Comparison of ENCODE assay signal across 1 cellular context in genomic region chr22:20509344-20510047, GRCh38.
TF ChIP-seq lines count a peak whose summit lies in the region.

No MANE protein-coding gene starts in this region.

TF ChIP-seq in HEK293, 187 proteins besides CTCF, POLR2A, EP300 and RAD21 (continued from another document and continues in another):
- TF ChIP-seq ZNF433 (tag by site-specific recombination; IDR thresholded peaks at IDR 0.05; ENCODE audit: low read depth) (no peak), ZNF398 (tag by site-specific recombination; IDR thresholded peaks at IDR 0.05) (peak; percentile 94), ZFP37 (tag by site-specific recombination; IDR thresholded peaks at IDR 0.05) (no peak), WT1 (tag by site-specific recombination; IDR thresholded peaks at IDR 0.05) (no peak), ZEB2 (tag by site-specific recombination; IDR thresholded peaks at IDR 0.05) (peak; percentile 62), ZBTB49 (tag by site-specific recombination; IDR thresholded peaks at IDR 0.05; ENCODE audit: low read depth) (no peak), ZNF544 (tag by site-specific recombination; IDR thresholded peaks at IDR 0.05) (no peak), PATZ1 (tag by site-specific recombination; IDR thresholded peaks at IDR 0.05) (peak; percentile 80), SCRT1 (tag by site-specific recombination; IDR thresholded peaks at IDR 0.05; ENCODE audit: borderline replicate concordance) (no peak), ZNF324 (tag by site-specific recombination; IDR thresholded peaks at IDR 0.05) (no peak), ZNF76 (tag by site-specific recombination; IDR thresholded peaks at IDR 0.05; ENCODE audit: borderline replicate concordance, low read depth) (peak; percentile 82), TSHZ1 (tag by site-specific recombination; IDR thresholded peaks at IDR 0.05; ENCODE audit: borderline replicate concordance) (no peak), INSM2 (tag by site-specific recombination; IDR thresholded peaks at IDR 0.05) (peak; percentile 77; the same call in 1 of the 2 replicates), ZNF747 (tag by site-specific recombination; IDR thresholded peaks at IDR 0.05) (no peak), ZNF19 (tag by site-specific recombination; IDR thresholded peaks at IDR 0.05; ENCODE audit: low read depth) (no peak), ZNF362 (tag by site-specific recombination; IDR thresholded peaks at IDR 0.05) (no peak), GLIS1 (tag by site-specific recombination; IDR thresholded peaks at IDR 0.05) (no peak), ZXDB (tag by site-specific recombination; IDR thresholded peaks at IDR 0.05) (no peak), ZNF211 (tag by site-specific recombination; IDR thresholded peaks at IDR 0.05; ENCODE audit: low read depth) (no peak), SCRT2 (tag by site-specific recombination; IDR thresholded peaks at IDR 0.05) (no peak), ZBTB1 (tag by site-specific recombination; IDR thresholded peaks at IDR 0.05) (no peak), ZNF24 (tag by site-specific recombination; IDR thresholded peaks at IDR 0.05) (peak; percentile 67), ZNF664 (tag by site-specific recombination; IDR thresholded peaks at IDR 0.05) (no peak), ZNF549 (tag by site-specific recombination; IDR thresholded peaks at IDR 0.05) (no peak), MZF1 (tag by site-specific recombination; IDR thresholded peaks at IDR 0.05; ENCODE audit: borderline replicate concordance) (no peak), ZNF596 (tag by site-specific recombination; IDR thresholded peaks at IDR 0.05) (no peak), ZNF133 (tag by site-specific recombination; IDR thresholded peaks at IDR 0.05) (no peak), ZBTB10 (tag by site-specific recombination; IDR thresholded peaks at IDR 0.05) (no peak), ZNF175 (tag by site-specific recombination; IDR thresholded peaks at IDR 0.05) (no peak), ZNF792 (tag by site-specific recombination; IDR thresholded peaks at IDR 0.05) (no peak), ZNF155 (tag by site-specific recombination; IDR thresholded peaks at IDR 0.05) (no peak), ZNF23 (tag by site-specific recombination; IDR thresholded peaks at IDR 0.05; ENCODE audit: borderline replicate concordance) (no peak), ZNF138 (tag by site-specific recombination; IDR thresholded peaks at IDR 0.05; ENCODE audit: borderline replicate concordance) (no peak), ZNF449 (tag by site-specific recombination; IDR thresholded peaks at IDR 0.05) (no peak), ZNF335 (tag by site-specific recombination; conservative IDR thresholded peaks at IDR 0.05) (peak; percentile 37), ZBTB44 (tag by site-specific recombination; IDR thresholded peaks at IDR 0.05) (no peak), ZNF654 (tag by site-specific recombination; IDR thresholded peaks at IDR 0.05; ENCODE audit: low read depth) (0 out of 2 replicates have a peak, but pooled peaks have one; percentile 5), KLF9 (tag by site-specific recombination; IDR thresholded peaks at IDR 0.05; ENCODE audit: low read depth) (peak; percentile 36; the same call in 1 of the 2 replicates), ZNF426 (tag by site-specific recombination; IDR thresholded peaks at IDR 0.05) (no peak), SP7 (tag by site-specific recombination; IDR thresholded peaks at IDR 0.05) (peak; percentile 56; the same call in 1 of the 2 replicates), ZNF169 (tag by site-specific recombination; IDR thresholded peaks at IDR 0.05) (no peak), ZNF623 (tag by site-specific recombination; IDR thresholded peaks at IDR 0.05) (no peak), ZNF530 (tag by site-specific recombination; IDR thresholded peaks at IDR 0.05; ENCODE audit: low read depth) (no peak), ZNF202 (tag by site-specific recombination; IDR thresholded peaks at IDR 0.05; ENCODE audit: borderline replicate concordance) (no peak)
